ENCODE assay signal across 8 cellular contexts in the genomic region with DNA sequence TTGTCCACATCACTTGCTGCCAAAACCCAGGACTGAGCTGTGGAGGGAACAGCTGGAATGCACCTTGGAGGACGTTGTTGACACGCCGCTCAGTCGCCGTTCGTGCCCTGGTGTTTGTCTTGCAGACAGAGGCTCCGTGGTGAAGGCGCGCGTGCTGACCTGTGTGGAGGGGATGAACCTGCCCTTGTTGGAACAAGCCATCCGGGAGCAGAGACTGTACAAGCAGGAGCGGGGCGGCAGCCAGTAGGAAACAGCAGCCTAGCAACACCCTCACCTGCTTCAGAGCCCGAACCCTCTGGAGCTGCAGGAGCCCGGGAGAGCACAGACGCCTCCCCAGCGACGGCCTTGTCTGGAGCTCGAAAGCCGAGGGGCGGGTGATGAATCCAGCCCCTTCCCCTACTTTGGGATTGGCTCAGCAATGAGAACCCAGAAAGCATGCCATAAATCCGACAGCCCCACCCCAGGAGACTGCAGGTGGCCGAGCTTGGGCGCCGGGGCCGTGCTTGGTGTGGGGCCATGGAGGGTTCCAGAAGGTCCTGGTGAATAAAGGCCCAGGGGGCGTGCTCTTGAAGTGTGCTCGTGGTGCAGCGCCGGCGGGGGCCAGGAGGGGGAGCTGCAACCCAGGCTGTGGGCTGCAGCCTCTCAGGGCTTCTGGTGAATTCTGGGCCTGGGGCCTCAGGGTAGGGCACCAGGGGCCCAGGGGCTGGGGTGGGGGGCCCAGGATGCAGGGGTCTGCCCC. TPM values are rescaled to one million over a fixed set of nuclear protein-coding genes. Genes with fewer than 3 reads are reported as not detected.
A peak's percentile ranks its signal among the peaks of the same experiment; 100 is the strongest.
DNase-seq lines count a peak whose midpoint lies in the region; ATAC-seq and TF ChIP-seq lines count a peak whose summit lies in the region.

No MANE protein-coding gene starts in this region.

- H3K4me3 ChIP-seq in LNCaP clone FGC (ENCODE audit: low read depth, low read length) (no peak overlapping the region), suprapubic skin (no peak overlapping the region), lower leg skin (ENCODE audit: low read depth, poor library complexity, severe bottlenecking) (no peak overlapping the region)

- H3K9me3 ChIP-seq in suprapubic skin, result no peaks in the 10 kb centered on the region

- H3K27me3 ChIP-seq in suprapubic skin, result no peaks in the 10 kb centered on the region

- peak overlapping the region; percentile 49 for H3K27ac ChIP-seq in suprapubic skin

- 54% methylated on average over 18 of the region's 31 CpGs for WGBS in suprapubic skin
- 41 to 53% methylated on average over 26 to 28 of the region's 31 CpGs for WGBS in lower leg skin, 2 donors

- TF ChIP-seq EP300 in suprapubic skin (IDR thresholded peaks at IDR 0.05), result no peak

- peaks cover 22% of the 10 kb centered on the region for H3K36me3 ChIP-seq in suprapubic skin

- no peak for ATAC-seq in HG03521 (IDR thresholded peaks at IDR 0.05; ENCODE audit: unreplicated experiment)

- intact Hi-C loops in lower leg skin (cut with DNase I; ENCODE audit: low total_unique reads), result no loop called here

- TF ChIP-seq POLR2A in suprapubic skin (IDR thresholded peaks at IDR 0.05) (no peak), lower leg skin (IDR thresholded peaks at IDR 0.05) (no peak)

- peaks cover 45% of the 10 kb centered on the region for H3K4me1 ChIP-seq in suprapubic skin

- TF ChIP-seq CTCF in LNCaP clone FGC (IDR thresholded peaks at IDR 0.05; ENCODE audit: control insufficient read depth, extremely low read depth, insufficient read depth) (peak; percentile 92), suprapubic skin (IDR thresholded peaks at IDR 0.05) (peak in 1 of 2 donors; percentile 92), lower leg skin (IDR thresholded peaks at IDR 0.05) (no peak)

- DNase-seq in EL (peak; percentile 43), LNCaP clone FGC (ENCODE audit: low read depth) (peak; percentile 66), dermis blood vessel endothelial cell (peak; percentile 75), myocyte (ENCODE audit: low read depth) (peak; percentile 18), suprapubic skin (ENCODE audit: low spot score in 2 of 2) (no peak), lower leg skin (ENCODE audit: low spot score in 2 of 2) (no peak)
- DNase-seq in activated CD4-positive, alpha-beta T cell treated with anti-CD3 and anti-CD28 coated beads for 4 hours, result peak; percentile 42 to 57

RNA-seq across cellular contexts. Expression of a gene that starts 0.5 kb away (rescaled TPM):
- total RNA-seq in dermis blood vessel endothelial cell, result 0.51 and 2.1 TPM in 2 replicates
- total RNA-seq in myocyte, result 3.6 and 4.9 TPM in 2 replicates
- polyA plus RNA-seq in myocyte (2012), result 6.2 TPM
- total RNA-seq in suprapubic skin, result 10 to 100 TPM in 2 of 4 donors, 1 to 10 TPM in 2; 5.6 to 33.1 (median 9.6) TPM
- 1 to 10 TPM; 2.7 to 8.4 (median 4.5) TPM for total RNA-seq in lower leg skin

RNA-seq across cellular contexts. Expression of a gene that starts 21.1 kb away (rescaled TPM):
- total RNA-seq in dermis blood vessel endothelial cell (14.0 and 20.8 TPM in 2 replicates), myocyte (16.7 and 18.3 TPM in 2 replicates), suprapubic skin (10 to 100 TPM; 20.0 to 43.6 (median 26.9) TPM), lower leg skin (10 to 100 TPM; 43.7 to 57.9 (median 49.7) TPM)
- 31.3 TPM for polyA plus RNA-seq in myocyte (2012)

RNA-seq across cellular contexts. Expression of a gene that starts 21.2 kb away (rescaled TPM):
- total RNA-seq in dermis blood vessel endothelial cell (68.4 and 79.8 TPM in 2 replicates), myocyte (41.5 and 42.3 TPM in 2 replicates), suprapubic skin (10 to 100 TPM; 59.6 to 89.7 (median 71.5) TPM), lower leg skin (100 to 1,000 TPM in 1 of 4 donors, 10 to 100 TPM in 3; 71.2 to 102 (median 81.3) TPM)
- 27.4 TPM for polyA plus RNA-seq in myocyte (2012)

RNA-seq across cellular contexts. Expression of a gene that starts 26.9 kb away (rescaled TPM):
- total RNA-seq in dermis blood vessel endothelial cell (under 0.01 and 0.05 TPM in 2 replicates), myocyte (not detected in 2 replicates), suprapubic skin (100 to 1,000 TPM; 218 to 425 (median 274) TPM), lower leg skin (100 to 1,000 TPM; 285 to 514 (median 315) TPM)
- not detected for polyA plus RNA-seq in myocyte (2012)

RNA-seq across cellular contexts. Expression of a gene that starts 59.3 kb away (rescaled TPM):
- 6.2 and 11.6 TPM in 2 replicates for total RNA-seq in dermis blood vessel endothelial cell
- 7.8 and 10.4 TPM in 2 replicates for total RNA-seq in myocyte
- polyA plus RNA-seq in myocyte (2012), result 11.9 TPM
- 10 to 100 TPM; 17.8 to 57.5 (median 27.9) TPM for total RNA-seq in suprapubic skin
- total RNA-seq in lower leg skin, result 10 to 100 TPM; 20.4 to 23.8 (median 22.4) TPM

Comparison
In these comparisons a context has a peak if more than half of its experiments do, and no peak if none do; other contexts are left out.
1. DNase-seq: peak in EL (single experiment), LNCaP clone FGC (single experiment), activated CD4-positive, alpha-beta T cell treated with anti-CD3 and anti-CD28 coated beads for 4 hours (2 of 2), dermis blood vessel endothelial cell (single experiment) and myocyte (single experiment); none in suprapubic skin (0 of 2) and lower leg skin (0 of 2).